In the genomic region with DNA sequence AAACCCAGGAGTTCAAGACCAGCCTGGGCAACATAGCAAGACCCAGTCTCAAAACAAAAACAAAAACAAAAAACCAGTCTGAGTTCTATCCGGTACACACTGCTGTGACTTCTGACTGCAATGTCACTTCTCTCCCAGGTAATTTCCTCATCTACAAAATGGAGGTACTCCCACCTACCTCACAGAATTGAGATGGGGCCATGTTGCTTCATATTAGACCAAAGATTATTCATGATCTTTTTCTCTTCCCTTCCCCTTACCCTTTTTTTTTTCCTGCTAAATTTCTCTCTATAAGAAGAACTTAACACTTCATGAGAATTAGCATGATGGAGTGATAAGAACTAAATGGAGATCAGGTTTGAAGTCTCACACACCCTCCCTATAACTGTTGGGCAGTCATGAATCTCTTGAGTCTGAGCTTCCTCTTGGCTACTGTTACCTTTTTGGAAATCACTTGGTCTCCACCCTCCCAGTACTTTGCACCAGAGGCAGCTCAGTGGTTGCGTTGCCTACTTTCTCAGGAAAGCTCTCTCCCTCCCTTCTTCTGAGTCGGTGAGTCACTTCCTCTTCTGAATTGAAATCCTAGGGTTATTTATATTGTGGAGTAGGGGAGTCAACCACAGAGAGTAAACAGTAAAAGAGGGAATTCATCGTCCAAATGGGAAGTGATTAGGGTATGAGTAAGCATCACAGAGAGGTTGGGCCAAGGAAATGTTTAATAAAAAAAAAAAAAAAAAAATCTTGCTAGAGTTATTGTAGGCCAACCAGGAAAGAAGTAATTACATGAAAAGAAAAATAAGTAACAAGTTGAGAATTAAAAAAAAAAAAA, we compare ENCODE assay signal across 8 cellular contexts. TPM values are rescaled to one million over a fixed set of nuclear protein-coding genes. Genes with fewer than 3 reads are reported as not detected.
DNase-seq lines count a peak whose midpoint lies in the region; ATAC-seq, FAIRE-seq and TF ChIP-seq lines count a peak whose summit lies in the region.

No MANE protein-coding gene starts in this region.

- POLR2A ChIA-PET in naive thymus-derived CD4-positive, alpha-beta T cell (lab: Charles Lee) = no interaction called here

- intact Hi-C loops in naive thymus-derived CD4-positive, alpha-beta T cell (cut with micrococcal nuclease) = loop anchor here (2.0 to 10.0 kb wide), 3 partner anchors 25 to 1035 kb away; no protein-coding TSS in a partner anchor

- peak; percentile 96 for DNase-seq in ACHN
- peak; percentile 32 for DNase-seq in H54 (ENCODE audit: insufficient read length, low spot score)
- DNase-seq in SHP77 treated with DMSO at 0.1 percent for 48 hours (lab: John Stamatoyannopoulos, UW) = peak; percentile 37
- peak; percentile 4 to 35 for DNase-seq in erythroblast (lab: John Stamatoyannopoulos, UW)
- DNase-seq in naive thymus-derived CD4-positive, alpha-beta T cell = no peak
- no peak for DNase-seq in NCI-H1105 (lab: John Stamatoyannopoulos, UW)
- DNase-seq in stimulated activated CD8-positive, alpha-beta memory T cell treated with anti-CD3 and anti-CD28 coated beads, Interleukin-4, amount 100 ng/mL, for 48 hours = no peak

- H3K27ac Mint-ChIP-seq in naive thymus-derived CD4-positive, alpha-beta T cell = peak overlapping the region in 2 of 9 donors; percentile 38 to 69

- no peak overlapping the region for H3K27ac ChIP-seq in naive thymus-derived CD4-positive, alpha-beta T cell (ENCODE audit: low read depth, low read length)

- H3K4me1 ChIP-seq in naive thymus-derived CD4-positive, alpha-beta T cell (ENCODE audit: control insufficient read depth in 2 of 2, insufficient read depth in 2 of 2, low read length in 2 of 2) = no peaks in the 10 kb centered on the region

- H3K9me3 Mint-ChIP-seq in naive thymus-derived CD4-positive, alpha-beta T cell = no peaks in the 10 kb centered on the region

- no peaks in the 10 kb centered on the region for H3K27me3 ChIP-seq in naive thymus-derived CD4-positive, alpha-beta T cell (ENCODE audit: control insufficient read depth in 2 of 2, insufficient read depth in 2 of 2, low read length in 2 of 2)

- peaks cover 0 to 23% (median 5%) of the 10 kb centered on the region in 7 donors for H3K4me1 Mint-ChIP-seq in naive thymus-derived CD4-positive, alpha-beta T cell

- TF ChIP-seq POLR2A in H54 (IDR thresholded peaks at IDR 0.05; ENCODE audit: low read depth, low read length) (no peak), erythroblast (IDR thresholded peaks at IDR 0.05; ENCODE audit: low read length) (no peak)

- peak; percentile 75 for ATAC-seq in naive thymus-derived CD4-positive, alpha-beta T cell
- ATAC-seq in GM19023 (IDR thresholded peaks at IDR 0.05; ENCODE audit: unreplicated experiment) = no peak

- peak overlapping the region in 1 of 10 donors; percentile 6 for H3K4me3 Mint-ChIP-seq in naive thymus-derived CD4-positive, alpha-beta T cell

- in situ Hi-C loops in ACHN (cut with HindIII; ENCODE audit: low pct_ligation_motif_present, low pct_unique_long_range_greater_than_20kb, low sequenced_read_pairs) = no loop called here

- H3K36me3 ChIP-seq in naive thymus-derived CD4-positive, alpha-beta T cell (ENCODE audit: control insufficient read depth in 2 of 3, insufficient read depth in 3 of 3, low read length in 3 of 3) = peaks cover 0 to 12% (median 6%) of the 10 kb centered on the region in 3 experiments

- CTCF ChIA-PET in naive thymus-derived CD4-positive, alpha-beta T cell (lab: Charles Lee) = interaction anchor here (0.6 to 1.8 kb wide), 3 partner anchors 11 to 221 kb away, joined by 3 to 11 read pairs (median 4); a partner anchor contains a TSS

- peak; percentile 70 for FAIRE-seq in H54 (lab: Jason Lieb, UNC)

- H3K9me3 ChIP-seq in naive thymus-derived CD4-positive, alpha-beta T cell (ENCODE audit: control insufficient read depth in 2 of 3, low read length in 3 of 3) = no peaks in the 10 kb centered on the region

- peaks cover 0 to 33% (median 20%) of the 10 kb centered on the region in 5 donors for H3K36me3 Mint-ChIP-seq in naive thymus-derived CD4-positive, alpha-beta T cell

- no peaks in the 10 kb centered on the region for H3K27me3 Mint-ChIP-seq in naive thymus-derived CD4-positive, alpha-beta T cell

- no peak overlapping the region for H3K4me3 ChIP-seq in naive thymus-derived CD4-positive, alpha-beta T cell (ENCODE audit: low read length)

RNA-seq across cellular contexts. Expression of a gene that starts 59.9 kb away (rescaled TPM):
- 1 to 10 TPM in 1 of 5 experiments, under 1 TPM in 4; 0.14 to 1.1 (median 0.32) TPM for total RNA-seq in naive thymus-derived CD4-positive, alpha-beta T cell
- under 1 TPM; 0.13 to 0.17 TPM for polyA plus RNA-seq in naive thymus-derived CD4-positive, alpha-beta T cell

Comparison
In these comparisons a context has a peak if more than half of its experiments do, and no peak if none do; other contexts are left out.
1. DNase-seq: peak in ACHN (single experiment), H54 (single experiment), SHP77 treated with DMSO at 0.1 percent for 48 hours (single experiment) and erythroblast (2 of 2); none in naive thymus-derived CD4-positive, alpha-beta T cell (0 of 9), NCI-H1105 (single experiment) and stimulated activated CD8-positive, alpha-beta memory T cell treated with anti-CD3 and anti-CD28 coated beads, Interleukin-4, amount 100 ng/mL, for 48 hours (single experiment).